In the genomic region with DNA sequence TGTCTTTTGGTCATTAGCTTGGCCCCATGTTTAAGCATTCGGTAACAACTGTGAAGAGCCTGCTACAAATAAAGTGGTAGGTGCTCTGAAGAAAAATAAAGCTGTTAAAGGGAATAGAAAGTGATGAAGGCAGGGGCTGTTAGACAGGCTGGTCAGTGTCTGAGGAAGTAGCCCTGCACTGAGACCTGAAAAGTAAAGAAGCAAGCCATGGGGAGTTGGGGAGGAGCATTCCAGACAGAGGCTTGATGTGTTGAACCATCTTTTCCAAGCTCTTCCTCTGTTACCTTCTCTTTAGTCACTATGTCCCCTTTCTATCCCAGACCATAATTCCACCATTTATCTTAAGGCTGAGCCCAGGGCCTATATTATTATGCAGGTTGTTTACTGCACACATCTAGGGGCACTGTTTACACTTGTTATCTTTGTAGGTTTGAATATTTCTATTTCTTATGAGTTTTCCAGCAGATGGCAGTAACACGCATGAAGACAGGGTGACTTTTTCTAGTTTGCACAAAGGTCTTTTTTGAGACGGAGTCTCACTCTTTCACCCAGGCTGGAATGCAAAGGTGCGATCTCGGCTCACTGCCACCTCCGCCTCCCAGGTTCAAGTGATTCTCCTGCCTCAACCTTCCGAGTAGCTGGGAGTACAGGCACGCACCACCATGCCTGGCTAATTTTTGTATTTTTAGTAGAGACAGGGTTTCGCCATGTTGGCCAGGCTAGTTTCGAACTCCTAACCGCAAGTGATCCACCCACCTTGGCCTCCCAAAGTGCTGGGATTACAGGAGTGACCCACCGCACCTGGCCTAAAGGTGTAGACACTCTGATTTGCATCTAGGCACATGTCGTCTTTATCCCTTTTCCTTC, we compare ENCODE assay signal across 1 cellular context.
TF ChIP-seq lines count a peak whose summit lies in the region.

No MANE protein-coding gene starts in this region.

TF ChIP-seq in K562, 482 proteins besides CTCF, POLR2A, EP300 and RAD21 (continued from another document and continues in another):
- TF ChIP-seq, protein P1, sequence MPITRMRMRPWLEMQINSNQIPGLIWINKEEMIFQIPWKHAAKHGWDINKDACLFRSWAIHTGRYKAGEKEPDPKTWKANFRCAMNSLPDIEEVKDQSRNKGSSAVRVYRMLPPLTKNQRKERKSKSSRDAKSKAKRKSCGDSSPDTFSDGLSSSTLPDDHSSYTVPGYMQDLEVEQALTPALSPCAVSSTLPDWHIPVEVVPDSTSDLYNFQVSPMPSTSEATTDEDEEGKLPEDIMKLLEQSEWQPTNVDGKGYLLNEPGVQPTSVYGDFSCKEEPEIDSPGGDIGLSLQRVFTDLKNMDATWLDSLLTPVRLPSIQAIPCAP (CRISPR knock-in tag; IDR thresholded peaks at IDR 0.05; ENCODE audit: borderline replicate concordance), result no peak
- TF ChIP-seq ZC3H8 (IDR thresholded peaks at IDR 0.05), result no peak
- TF ChIP-seq PML (IDR thresholded peaks at IDR 0.05; ENCODE audit: low read length), result no peak
- TF ChIP-seq CXXC5 (CRISPR knock-in tag; IDR thresholded peaks at IDR 0.05), result no peak
- TF ChIP-seq CBX3 (IDR thresholded peaks at IDR 0.05; ENCODE audit: borderline replicate concordance in 1 of 2, low read length in 2 of 2), result no peak
- no peak for TF ChIP-seq MCM5 (IDR thresholded peaks at IDR 0.05; ENCODE audit: low read depth)
- TF ChIP-seq PHB2 (IDR thresholded peaks at IDR 0.05; ENCODE audit: low read depth), result no peak
- TF ChIP-seq, protein P2, sequence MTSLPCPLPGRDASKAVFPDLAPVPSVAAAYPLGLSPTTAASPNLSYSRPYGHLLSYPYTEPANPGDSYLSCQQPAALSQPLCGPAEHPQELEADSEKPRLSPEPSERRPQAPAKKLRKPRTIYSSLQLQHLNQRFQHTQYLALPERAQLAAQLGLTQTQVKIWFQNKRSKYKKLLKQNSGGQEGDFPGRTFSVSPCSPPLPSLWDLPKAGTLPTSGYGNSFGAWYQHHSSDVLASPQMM (CRISPR knock-in tag; IDR thresholded peaks at IDR 0.05), result no peak
- no peak for TF ChIP-seq RHOXF2B (CRISPR knock-in tag; conservative IDR thresholded peaks at IDR 0.05)
- no peak for TF ChIP-seq NFRKB (IDR thresholded peaks at IDR 0.05; ENCODE audit: low read depth)
- TF ChIP-seq, protein P3, sequence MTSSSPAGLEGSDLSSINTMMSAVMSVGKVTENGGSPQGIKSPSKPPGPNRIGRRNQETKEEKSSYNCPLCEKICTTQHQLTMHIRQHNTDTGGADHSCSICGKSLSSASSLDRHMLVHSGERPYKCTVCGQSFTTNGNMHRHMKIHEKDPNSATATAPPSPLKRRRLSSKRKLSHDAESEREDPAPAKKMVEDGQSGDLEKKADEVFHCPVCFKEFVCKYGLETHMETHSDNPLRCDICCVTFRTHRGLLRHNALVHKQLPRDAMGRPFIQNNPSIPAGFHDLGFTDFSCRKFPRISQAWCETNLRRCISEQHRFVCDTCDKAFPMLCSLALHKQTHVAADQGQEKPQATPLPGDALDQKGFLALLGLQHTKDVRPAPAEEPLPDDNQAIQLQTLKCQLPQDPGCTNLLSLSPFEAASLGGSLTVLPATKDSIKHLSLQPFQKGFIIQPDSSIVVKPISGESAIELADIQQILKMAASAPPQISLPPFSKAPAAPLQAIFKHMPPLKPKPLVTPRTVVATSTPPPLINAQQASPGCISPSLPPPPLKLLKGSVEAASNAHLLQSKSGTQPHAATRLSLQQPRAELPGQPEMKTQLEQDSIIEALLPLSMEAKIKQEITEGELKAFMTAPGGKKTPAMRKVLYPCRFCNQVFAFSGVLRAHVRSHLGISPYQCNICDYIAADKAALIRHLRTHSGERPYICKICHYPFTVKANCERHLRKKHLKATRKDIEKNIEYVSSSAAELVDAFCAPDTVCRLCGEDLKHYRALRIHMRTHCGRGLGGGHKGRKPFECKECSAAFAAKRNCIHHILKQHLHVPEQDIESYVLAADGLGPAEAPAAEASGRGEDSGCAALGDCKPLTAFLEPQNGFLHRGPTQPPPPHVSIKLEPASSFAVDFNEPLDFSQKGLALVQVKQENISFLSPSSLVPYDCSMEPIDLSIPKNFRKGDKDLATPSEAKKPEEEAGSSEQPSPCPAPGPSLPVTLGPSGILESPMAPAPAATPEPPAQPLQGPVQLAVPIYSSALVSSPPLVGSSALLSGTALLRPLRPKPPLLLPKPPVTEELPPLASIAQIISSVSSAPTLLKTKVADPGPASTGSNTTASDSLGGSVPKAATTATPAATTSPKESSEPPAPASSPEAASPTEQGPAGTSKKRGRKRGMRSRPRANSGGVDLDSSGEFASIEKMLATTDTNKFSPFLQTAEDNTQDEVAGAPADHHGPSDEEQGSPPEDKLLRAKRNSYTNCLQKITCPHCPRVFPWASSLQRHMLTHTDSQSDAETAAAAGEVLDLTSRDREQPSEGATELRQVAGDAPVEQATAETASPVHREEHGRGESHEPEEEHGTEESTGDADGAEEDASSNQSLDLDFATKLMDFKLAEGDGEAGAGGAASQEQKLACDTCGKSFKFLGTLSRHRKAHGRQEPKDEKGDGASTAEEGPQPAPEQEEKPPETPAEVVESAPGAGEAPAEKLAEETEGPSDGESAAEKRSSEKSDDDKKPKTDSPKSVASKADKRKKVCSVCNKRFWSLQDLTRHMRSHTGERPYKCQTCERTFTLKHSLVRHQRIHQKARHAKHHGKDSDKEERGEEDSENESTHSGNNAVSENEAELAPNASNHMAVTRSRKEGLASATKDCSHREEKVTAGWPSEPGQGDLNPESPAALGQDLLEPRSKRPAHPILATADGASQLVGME (CRISPR knock-in tag; IDR thresholded peaks at IDR 0.05), result no peak
- no peak for TF ChIP-seq HLTF (IDR thresholded peaks at IDR 0.05)
- TF ChIP-seq ZNF445 (CRISPR knock-in tag; IDR thresholded peaks at IDR 0.05; ENCODE audit: low read depth), result no peak
- TF ChIP-seq, protein P4, sequence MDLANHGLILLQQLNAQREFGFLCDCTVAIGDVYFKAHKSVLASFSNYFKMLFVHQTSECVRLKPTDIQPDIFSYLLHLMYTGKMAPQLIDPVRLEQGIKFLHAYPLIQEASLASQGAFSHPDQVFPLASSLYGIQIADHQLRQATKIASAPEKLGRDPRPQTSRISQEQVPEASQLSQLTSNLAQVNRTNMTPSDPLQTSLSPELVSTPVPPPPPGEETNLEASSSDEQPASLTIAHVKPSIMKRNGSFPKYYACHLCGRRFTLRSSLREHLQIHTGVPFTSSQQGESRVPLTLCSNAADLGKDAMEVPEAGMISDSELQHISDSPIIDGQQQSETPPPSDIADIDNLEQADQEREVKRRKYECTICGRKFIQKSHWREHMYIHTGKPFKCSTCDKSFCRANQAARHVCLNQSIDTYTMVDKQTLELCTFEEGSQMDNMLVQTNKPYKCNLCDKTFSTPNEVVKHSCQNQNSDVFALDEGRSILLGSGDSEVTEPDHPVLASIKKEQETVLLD (IDR thresholded peaks at IDR 0.05), result no peak
- TF ChIP-seq, protein P5, sequence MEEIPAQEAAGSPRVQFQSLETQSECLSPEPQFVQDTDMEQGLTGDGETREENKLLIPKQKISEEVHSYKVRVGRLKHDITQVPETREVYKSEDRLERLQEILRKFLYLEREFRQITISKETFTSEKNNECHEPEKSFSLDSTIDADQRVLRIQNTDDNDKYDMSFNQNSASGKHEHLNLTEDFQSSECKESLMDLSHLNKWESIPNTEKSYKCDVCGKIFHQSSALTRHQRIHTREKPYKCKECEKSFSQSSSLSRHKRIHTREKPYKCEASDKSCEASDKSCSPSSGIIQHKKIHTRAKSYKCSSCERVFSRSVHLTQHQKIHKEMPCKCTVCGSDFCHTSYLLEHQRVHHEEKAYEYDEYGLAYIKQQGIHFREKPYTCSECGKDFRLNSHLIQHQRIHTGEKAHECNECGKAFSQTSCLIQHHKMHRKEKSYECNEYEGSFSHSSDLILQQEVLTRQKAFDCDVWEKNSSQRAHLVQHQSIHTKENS (CRISPR knock-in tag; IDR thresholded peaks at IDR 0.05), result no peak
- TF ChIP-seq, protein P6, sequence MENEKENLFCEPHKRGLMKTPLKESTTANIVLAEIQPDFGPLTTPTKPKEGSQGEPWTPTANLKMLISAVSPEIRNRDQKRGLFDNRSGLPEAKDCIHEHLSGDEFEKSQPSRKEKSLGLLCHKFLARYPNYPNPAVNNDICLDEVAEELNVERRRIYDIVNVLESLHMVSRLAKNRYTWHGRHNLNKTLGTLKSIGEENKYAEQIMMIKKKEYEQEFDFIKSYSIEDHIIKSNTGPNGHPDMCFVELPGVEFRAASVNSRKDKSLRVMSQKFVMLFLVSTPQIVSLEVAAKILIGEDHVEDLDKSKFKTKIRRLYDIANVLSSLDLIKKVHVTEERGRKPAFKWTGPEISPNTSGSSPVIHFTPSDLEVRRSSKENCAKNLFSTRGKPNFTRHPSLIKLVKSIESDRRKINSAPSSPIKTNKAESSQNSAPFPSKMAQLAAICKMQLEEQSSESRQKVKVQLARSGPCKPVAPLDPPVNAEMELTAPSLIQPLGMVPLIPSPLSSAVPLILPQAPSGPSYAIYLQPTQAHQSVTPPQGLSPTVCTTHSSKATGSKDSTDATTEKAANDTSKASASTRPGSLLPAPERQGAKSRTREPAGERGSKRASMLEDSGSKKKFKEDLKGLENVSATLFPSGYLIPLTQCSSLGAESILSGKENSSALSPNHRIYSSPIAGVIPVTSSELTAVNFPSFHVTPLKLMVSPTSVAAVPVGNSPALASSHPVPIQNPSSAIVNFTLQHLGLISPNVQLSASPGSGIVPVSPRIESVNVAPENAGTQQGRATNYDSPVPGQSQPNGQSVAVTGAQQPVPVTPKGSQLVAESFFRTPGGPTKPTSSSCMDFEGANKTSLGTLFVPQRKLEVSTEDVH (IDR thresholded peaks at IDR 0.05; ENCODE audit: low read depth, partially characterized antibody), result no peak
- TF ChIP-seq ZNF408 (CRISPR knock-in tag; IDR thresholded peaks at IDR 0.05; ENCODE audit: low read depth), result no peak
- no peak for TF ChIP-seq NCOA1 (IDR thresholded peaks at IDR 0.05; ENCODE audit: low read depth)
- no peak for TF ChIP-seq EZH2 (IDR thresholded peaks at IDR 0.05; ENCODE audit: borderline replicate concordance, low read depth, low read length)
- TF ChIP-seq, protein P7, sequence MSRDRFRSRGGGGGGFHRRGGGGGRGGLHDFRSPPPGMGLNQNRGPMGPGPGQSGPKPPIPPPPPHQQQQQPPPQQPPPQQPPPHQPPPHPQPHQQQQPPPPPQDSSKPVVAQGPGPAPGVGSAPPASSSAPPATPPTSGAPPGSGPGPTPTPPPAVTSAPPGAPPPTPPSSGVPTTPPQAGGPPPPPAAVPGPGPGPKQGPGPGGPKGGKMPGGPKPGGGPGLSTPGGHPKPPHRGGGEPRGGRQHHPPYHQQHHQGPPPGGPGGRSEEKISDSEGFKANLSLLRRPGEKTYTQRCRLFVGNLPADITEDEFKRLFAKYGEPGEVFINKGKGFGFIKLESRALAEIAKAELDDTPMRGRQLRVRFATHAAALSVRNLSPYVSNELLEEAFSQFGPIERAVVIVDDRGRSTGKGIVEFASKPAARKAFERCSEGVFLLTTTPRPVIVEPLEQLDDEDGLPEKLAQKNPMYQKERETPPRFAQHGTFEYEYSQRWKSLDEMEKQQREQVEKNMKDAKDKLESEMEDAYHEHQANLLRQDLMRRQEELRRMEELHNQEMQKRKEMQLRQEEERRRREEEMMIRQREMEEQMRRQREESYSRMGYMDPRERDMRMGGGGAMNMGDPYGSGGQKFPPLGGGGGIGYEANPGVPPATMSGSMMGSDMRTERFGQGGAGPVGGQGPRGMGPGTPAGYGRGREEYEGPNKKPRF (IDR thresholded peaks at IDR 0.05; ENCODE audit: low read depth, low read length), result no peak
- no peak for TF ChIP-seq POLR2AphosphoS5 (IDR thresholded peaks at IDR 0.05; ENCODE audit: control insufficient read depth, insufficient read depth, low read depth, low read length)
- TF ChIP-seq, protein P8, sequence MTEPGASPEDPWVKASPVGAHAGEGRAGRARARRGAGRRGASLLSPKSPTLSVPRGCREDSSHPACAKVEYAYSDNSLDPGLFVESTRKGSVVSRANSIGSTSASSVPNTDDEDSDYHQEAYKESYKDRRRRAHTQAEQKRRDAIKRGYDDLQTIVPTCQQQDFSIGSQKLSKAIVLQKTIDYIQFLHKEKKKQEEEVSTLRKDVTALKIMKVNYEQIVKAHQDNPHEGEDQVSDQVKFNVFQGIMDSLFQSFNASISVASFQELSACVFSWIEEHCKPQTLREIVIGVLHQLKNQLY (CRISPR knock-in tag; conservative IDR thresholded peaks at IDR 0.05), result no peak
- TF ChIP-seq KDM2B (CRISPR knock-in tag; IDR thresholded peaks at IDR 0.05), result no peak
- TF ChIP-seq, protein P9, sequence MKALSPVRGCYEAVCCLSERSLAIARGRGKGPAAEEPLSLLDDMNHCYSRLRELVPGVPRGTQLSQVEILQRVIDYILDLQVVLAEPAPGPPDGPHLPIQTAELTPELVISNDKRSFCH (CRISPR knock-in tag; IDR thresholded peaks at IDR 0.05), result no peak
- TF ChIP-seq, protein P9 (tag; IDR thresholded peaks at IDR 0.05), result 0 out of 2 replicates have a peak, but pooled peaks have one; percentile 32
- no peak for TF ChIP-seq KLF13 (tag; IDR thresholded peaks at IDR 0.05; ENCODE audit: borderline replicate concordance, low read depth)
- no peak for TF ChIP-seq FOXJ2 (tag; IDR thresholded peaks at IDR 0.05)
- no peak for TF ChIP-seq CTBP1 (IDR thresholded peaks at IDR 0.05; ENCODE audit: borderline replicate concordance)
- TF ChIP-seq NFYB (IDR thresholded peaks at IDR 0.05; ENCODE audit: extremely low read depth, insufficient read length), result no peak
- TF ChIP-seq, protein P10, sequence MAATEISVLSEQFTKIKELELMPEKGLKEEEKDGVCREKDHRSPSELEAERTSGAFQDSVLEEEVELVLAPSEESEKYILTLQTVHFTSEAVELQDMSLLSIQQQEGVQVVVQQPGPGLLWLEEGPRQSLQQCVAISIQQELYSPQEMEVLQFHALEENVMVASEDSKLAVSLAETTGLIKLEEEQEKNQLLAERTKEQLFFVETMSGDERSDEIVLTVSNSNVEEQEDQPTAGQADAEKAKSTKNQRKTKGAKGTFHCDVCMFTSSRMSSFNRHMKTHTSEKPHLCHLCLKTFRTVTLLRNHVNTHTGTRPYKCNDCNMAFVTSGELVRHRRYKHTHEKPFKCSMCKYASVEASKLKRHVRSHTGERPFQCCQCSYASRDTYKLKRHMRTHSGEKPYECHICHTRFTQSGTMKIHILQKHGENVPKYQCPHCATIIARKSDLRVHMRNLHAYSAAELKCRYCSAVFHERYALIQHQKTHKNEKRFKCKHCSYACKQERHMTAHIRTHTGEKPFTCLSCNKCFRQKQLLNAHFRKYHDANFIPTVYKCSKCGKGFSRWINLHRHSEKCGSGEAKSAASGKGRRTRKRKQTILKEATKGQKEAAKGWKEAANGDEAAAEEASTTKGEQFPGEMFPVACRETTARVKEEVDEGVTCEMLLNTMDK (IDR thresholded peaks at IDR 0.05; ENCODE audit: borderline replicate concordance, insufficient read depth, low read depth, low read length, poor library complexity, severe bottlenecking), result no peak
- no peak for TF ChIP-seq ZFP36 (IDR thresholded peaks at IDR 0.05; ENCODE audit: low read depth, low read length, partially characterized antibody)
- no peak for TF ChIP-seq ZNF12 (CRISPR knock-in tag; IDR thresholded peaks at IDR 0.05)
- TF ChIP-seq SIN3A (IDR thresholded peaks at IDR 0.05; ENCODE audit: borderline replicate concordance in 2 of 2, control insufficient read depth in 1 of 2, low read depth in 2 of 2, low read length in 2 of 2), result no peak
- TF ChIP-seq LARP7 (IDR thresholded peaks at IDR 0.05), result no peak
- TF ChIP-seq SMAD1 (IDR thresholded peaks at IDR 0.05; ENCODE audit: low read depth, low read length, partially characterized antibody), result no peak
- TF ChIP-seq JUND (IDR thresholded peaks at IDR 0.05; ENCODE audit: borderline replicate concordance, low read depth, low read length), result no peak
- no peak for TF ChIP-seq JUND (tag; IDR thresholded peaks at IDR 0.05; ENCODE audit: borderline replicate concordance, low read depth, low read length)
- no peak for TF ChIP-seq RFX7 (CRISPR knock-in tag; IDR thresholded peaks at IDR 0.05)
- peak; percentile 37 to 41; a peak in 1 of 4 replicates for TF ChIP-seq FOXA3 (CRISPR knock-in tag; conservative IDR thresholded peaks at IDR 0.05 in 1 of 2, IDR thresholded peaks at IDR 0.05 in 1 of 2)
- no peak for TF ChIP-seq ZNF589 (CRISPR knock-in tag; IDR thresholded peaks at IDR 0.05; ENCODE audit: low read depth)
- TF ChIP-seq BRD9 (IDR thresholded peaks at IDR 0.05; ENCODE audit: low read depth, partially characterized antibody), result peak; percentile 26
